26 cellular contexts compared by ENCODE assay signal in genomic region chr6:162528538-162528937, GRCh38.
"Had no signal": no experiment of that assay in that cellular context is flagged by ENCODE, and none has a peak within 500 bp of the region (broad histone marks: within the 10 kb centered on the region; RNA-seq: fewer than 3 reads in every experiment).

No MANE protein-coding gene starts in this region.

- H3K9ac ChIP-seq: neural progenitor cell, parathyroid adenoma had no signal

- H3K27ac ChIP-seq: neural progenitor cell, ovary, parathyroid adenoma, psoas muscle, skin epidermis, stomach, thoracic aorta, thyroid gland, tibial nerve, upper lobe of left lung, vagina had no signal

- H2AFZ ChIP-seq: neural progenitor cell, parathyroid adenoma had no signal

- H3K9me3 ChIP-seq: ovary, psoas muscle, stomach, thoracic aorta, thyroid gland, tibial nerve, upper lobe of left lung, vagina had no signal

- FAIRE-seq: urothelium cell line had no signal

- H3K4me1 ChIP-seq: neural progenitor cell, parathyroid adenoma, psoas muscle, thyroid gland, upper lobe of left lung, vagina had no signal

- H3K4me3 ChIP-seq: neural progenitor cell, ovary, psoas muscle, skin epidermis, stomach, thoracic aorta, thyroid gland, tibial nerve, upper lobe of left lung, vagina had no signal

- H3K27me3 ChIP-seq: neural progenitor cell, ovary, stomach, thyroid gland, tibial nerve, upper lobe of left lung, vagina had no signal

- H3K36me3 ChIP-seq: neural progenitor cell, ovary, stomach, thoracic aorta, thyroid gland, tibial nerve, upper lobe of left lung, vagina had no signal

- DNase-seq: naive thymus-derived CD8-positive, alpha-beta T cell; occipital lobe; ovary; posterior cingulate gyrus; psoas muscle; right cardiac atrium; stimulated activated CD4-positive, alpha-beta T cell treated with anti-CD3 and anti-CD28 coated beads, Interleukin-15, amount 100 ng/mL, for 24 hours; stimulated activated CD4-positive, alpha-beta T cell treated with anti-CD3 and anti-CD28 coated beads, Interleukin-2, amount 100 ng/mL, for 24 hours; stimulated activated CD4-positive, alpha-beta T cell treated with anti-CD3 and anti-CD28 coated beads, Interleukin-2, amount 100 ng/mL, for 48 hours; stimulated activated CD4-positive, alpha-beta T cell treated with anti-CD3 and anti-CD28 coated beads, Interleukin-4, amount 100 ng/mL, for 24 hours; stimulated activated naive B cell treated with anti-CD40 and anti-IgM and Interleukin-4, amounts not matched to agents 10 μg/mL and 1 μg/mL and 100 μg/mL, for 72 hours; stimulated activated naive CD4-positive, alpha-beta T cell treated with Interleukin-2 at 50 U/mL for 16 hours; stomach; thyroid gland; trophoblast cell; upper lobe of left lung had no signal

- H3K79me2 ChIP-seq: parathyroid adenoma had no signal

- H3K4me2 ChIP-seq: neural progenitor cell had no signal

- ATAC-seq: naive thymus-derived CD8-positive, alpha-beta T cell; natural killer cell treated with Interleukin-12 subunit alpha and Interleukin-12 subunit beta and Interleukin-15 and Interleukin-18, amount 100 ng/mL, for 72 hours; psoas muscle; right cardiac atrium; sciatic nerve; stimulated activated effector memory CD8-positive, alpha-beta T cell treated with anti-CD3 and anti-CD28 coated beads, Interleukin-12 subunit alpha, Interleukin-12 subunit beta, amount 100 ng/mL, for 72 hours; stimulated activated naive B cell treated with anti-CD40 and anti-IgM and Interleukin-4, amounts not matched to agents 10 μg/mL and 1 μg/mL and 100 μg/mL, for 72 hours had no signal
